Comparison of ENCODE assay signal across 8 cellular contexts in the genomic region with DNA sequence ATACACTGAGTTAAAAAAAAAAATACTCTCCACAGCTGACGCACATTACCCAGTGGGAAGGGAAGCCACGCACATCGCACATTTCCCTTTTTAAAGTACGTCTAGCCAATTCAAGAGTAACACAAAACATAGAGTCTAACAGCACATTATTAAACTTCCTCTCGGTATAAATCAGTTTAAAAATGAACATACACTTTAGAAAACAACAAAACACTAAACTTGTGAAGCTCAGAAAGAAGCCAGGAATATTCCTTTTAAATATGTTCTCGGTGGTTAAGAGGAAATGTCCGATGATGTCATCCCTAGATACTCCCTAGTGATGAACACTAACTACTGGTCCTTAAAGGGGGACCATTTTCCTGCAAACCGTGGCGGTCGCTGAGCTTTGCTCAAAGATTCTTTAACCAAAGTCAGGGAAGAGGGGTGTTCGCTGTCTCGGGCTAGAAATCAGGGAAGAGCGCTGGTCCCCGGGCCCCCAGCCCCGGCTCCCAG. TPM values are rescaled to one million over a fixed set of nuclear protein-coding genes. Genes with fewer than 3 reads are reported as not detected.
DNase-seq lines count a peak whose midpoint lies in the region; ATAC-seq and TF ChIP-seq lines count a peak whose summit lies in the region.

No MANE protein-coding gene starts in this region.

- peak overlapping the region; percentile 99 for H2AFZ ChIP-seq in Loucy (ENCODE audit: low read length)

- peaks cover 54% of the 10 kb centered on the region for H3K79me2 ChIP-seq in Loucy (ENCODE audit: insufficient read depth, low read length)

- ATAC-seq in naive thymus-derived CD8-positive, alpha-beta T cell = peak; percentile 65 to 69

- no peaks in the 10 kb centered on the region for H3K36me3 ChIP-seq in HEK293 (ENCODE audit: control insufficient read depth in 2 of 2, insufficient read depth in 1 of 2, low read length in 2 of 2)
- H3K36me3 ChIP-seq in Loucy (ENCODE audit: insufficient read depth, low read length) = no peaks in the 10 kb centered on the region

- DNase-seq in activated naive CD4-positive, alpha-beta T cell treated with anti-CD3 and anti-CD28 coated beads for 36 hours = peak; percentile 14
- DNase-seq in activated naive CD4-positive, alpha-beta T cell (lab: John Stamatoyannopoulos, UW) = no peak
- DNase-seq in fibroblast of gingiva (ENCODE audit: low read depth) (peak; percentile 6), NK-92 (lab: John Stamatoyannopoulos, UW; ENCODE audit: unreplicated experiment) (no peak)
- DNase-seq in naive thymus-derived CD8-positive, alpha-beta T cell = peak in 5 of 10 donors; percentile 5 to 47 (median 32)

- peak overlapping the region; percentile 78 for H3K4me3 Mint-ChIP-seq in activated naive CD4-positive, alpha-beta T cell treated with anti-CD3 and anti-CD28 coated beads for 36 hours
- H3K4me3 Mint-ChIP-seq in naive thymus-derived CD8-positive, alpha-beta T cell = peak overlapping the region; percentile 90 to 96 (median 94)

- TF ChIP-seq CTCF in HEK293 (tag by site-specific recombination; IDR thresholded peaks at IDR 0.05) = no peak
- TF ChIP-seq CTCF in Loucy (conservative IDR thresholded peaks at IDR 0.05; ENCODE audit: low read length) = no peak
- no peak for TF ChIP-seq CTCF in VCaP (conservative IDR thresholded peaks at IDR 0.05)

- peak overlapping the region; percentile 85 for H3K27ac Mint-ChIP-seq in activated naive CD4-positive, alpha-beta T cell treated with anti-CD3 and anti-CD28 coated beads for 36 hours
- peak overlapping the region; percentile 78 to 96 (median 92) for H3K27ac Mint-ChIP-seq in naive thymus-derived CD8-positive, alpha-beta T cell

- H3K4me1 ChIP-seq in HEK293 (ENCODE audit: control insufficient read depth, insufficient read depth, low read length) = no peaks in the 10 kb centered on the region
- H3K4me1 ChIP-seq in Loucy (ENCODE audit: insufficient read depth, low read length, poor library complexity, severe bottlenecking) = peaks cover 33% of the 10 kb centered on the region

- peak overlapping the region; percentile 92 for H3K9ac ChIP-seq in Loucy (ENCODE audit: low read depth, low read length, poor library complexity, severe bottlenecking)

- H3K9me3 ChIP-seq in HEK293 (ENCODE audit: control insufficient read depth, insufficient read depth, low read depth, low read length) (no peaks in the 10 kb centered on the region; the same call in 1 of the 2 replicates), Loucy (ENCODE audit: insufficient read depth, low read depth, low read length) (0 out of 2 replicates have a peak, but pooled peaks cover 6% of the 10 kb centered on the region)

- intact Hi-C loops in activated naive CD4-positive, alpha-beta T cell treated with anti-CD3 and anti-CD28 coated beads for 36 hours (cut with micrococcal nuclease) = loop anchor here (1.0 to 10.0 kb wide), 3 partner anchors 155 to 977 kb away; a partner anchor contains a TSS

- CTCF ChIA-PET in activated naive CD4-positive, alpha-beta T cell treated with anti-CD3 and anti-CD28 coated beads for 36 hours (lab: Charles Lee) = interaction anchor here (0.7 kb wide), 1 partner anchor 115 kb away, joined by 3 read pairs; no protein-coding TSS in a partner anchor
- CTCF ChIA-PET in HEK293 (lab: Yijun Ruan, JAX) = interaction anchor here (0.6 kb wide), 1 partner anchor 375 kb away, joined by 4 read pairs; no protein-coding TSS in a partner anchor

- peaks cover 1% of the 10 kb centered on the region for H3K9me3 Mint-ChIP-seq in activated naive CD4-positive, alpha-beta T cell treated with anti-CD3 and anti-CD28 coated beads for 36 hours
- peaks cover 0 to 15% (median 4%) of the 10 kb centered on the region in 9 donors for H3K9me3 Mint-ChIP-seq in naive thymus-derived CD8-positive, alpha-beta T cell

- no peaks in the 10 kb centered on the region for H3K36me3 Mint-ChIP-seq in activated naive CD4-positive, alpha-beta T cell treated with anti-CD3 and anti-CD28 coated beads for 36 hours (ENCODE audit: low read depth)
- H3K36me3 Mint-ChIP-seq in naive thymus-derived CD8-positive, alpha-beta T cell = peaks cover 2 to 12% (median 7%) of the 10 kb centered on the region in 3 donors

- peaks cover 16% of the 10 kb centered on the region for H3K4me1 Mint-ChIP-seq in activated naive CD4-positive, alpha-beta T cell treated with anti-CD3 and anti-CD28 coated beads for 36 hours (ENCODE audit: low read depth)
- peaks cover 11 to 21% (median 16%) of the 10 kb centered on the region in 4 donors for H3K4me1 Mint-ChIP-seq in naive thymus-derived CD8-positive, alpha-beta T cell

- peak overlapping the region; percentile 97 for H3K4me2 ChIP-seq in Loucy (ENCODE audit: low read depth, low read length, poor library complexity, severe bottlenecking)

- peak overlapping the region; percentile 60 for H3K4me3 ChIP-seq in HEK293 (ENCODE audit: low read depth, low read length)
- H3K4me3 ChIP-seq in Loucy (ENCODE audit: low read length, poor library complexity, severe bottlenecking) = peak overlapping the region; percentile 90

- H3K27ac ChIP-seq in HEK293 (ENCODE audit: extremely low read depth, low read depth, low read length) (peak overlapping the region; percentile 90), VCaP (peak overlapping the region; percentile 93)

- H3K27me3 Mint-ChIP-seq in activated naive CD4-positive, alpha-beta T cell treated with anti-CD3 and anti-CD28 coated beads for 36 hours (ENCODE audit: low read depth) = peaks cover 24% of the 10 kb centered on the region
- peaks cover 5 to 20% (median 9%) of the 10 kb centered on the region in 5 donors for H3K27me3 Mint-ChIP-seq in naive thymus-derived CD8-positive, alpha-beta T cell

- POLR2A ChIA-PET in HEK293 (lab: Yijun Ruan, JAX) = interaction anchor here (1.2 kb wide), 1 partner anchor 57 kb away, joined by 3 read pairs; no protein-coding TSS in a partner anchor
- POLR2A ChIA-PET in naive thymus-derived CD8-positive, alpha-beta T cell (lab: Charles Lee) = no interaction called here

- H4K20me1 ChIP-seq in Loucy (ENCODE audit: insufficient read depth, low read length, poor library complexity, severe bottlenecking) = peaks cover 49% of the 10 kb centered on the region

- H3F3A ChIP-seq in Loucy (ENCODE audit: low read depth) = no peaks in the 10 kb centered on the region

- no peaks in the 10 kb centered on the region for H3K9me2 ChIP-seq in Loucy (replicated peaks; ENCODE audit: low read depth, low read length)

- no peaks in the 10 kb centered on the region for H3K27me3 ChIP-seq in Loucy (ENCODE audit: insufficient read depth, low read length, poor library complexity, severe bottlenecking)

TF ChIP-seq in HEK293, 187 proteins besides CTCF, POLR2A, EP300 and RAD21 (continues in another document):
- TF ChIP-seq ZNF311 (tag by site-specific recombination; IDR thresholded peaks at IDR 0.05; ENCODE audit: borderline replicate concordance) (no peak), MZF1 (tag by site-specific recombination; IDR thresholded peaks at IDR 0.05; ENCODE audit: borderline replicate concordance) (no peak), ZNF423 (tag by site-specific recombination; IDR thresholded peaks at IDR 0.05) (no peak), ZNF19 (tag by site-specific recombination; IDR thresholded peaks at IDR 0.05; ENCODE audit: low read depth) (no peak), ZNF785 (tag by site-specific recombination; IDR thresholded peaks at IDR 0.05) (no peak), ZNF146 (tag by site-specific recombination; IDR thresholded peaks at IDR 0.05) (no peak), ZNF629 (tag by site-specific recombination; IDR thresholded peaks at IDR 0.05) (0 out of 2 replicates have a peak, but pooled peaks have one; percentile 26), ZNF610 (tag by site-specific recombination; IDR thresholded peaks at IDR 0.05; ENCODE audit: borderline replicate concordance) (no peak)
- TF ChIP-seq, protein P1, sequence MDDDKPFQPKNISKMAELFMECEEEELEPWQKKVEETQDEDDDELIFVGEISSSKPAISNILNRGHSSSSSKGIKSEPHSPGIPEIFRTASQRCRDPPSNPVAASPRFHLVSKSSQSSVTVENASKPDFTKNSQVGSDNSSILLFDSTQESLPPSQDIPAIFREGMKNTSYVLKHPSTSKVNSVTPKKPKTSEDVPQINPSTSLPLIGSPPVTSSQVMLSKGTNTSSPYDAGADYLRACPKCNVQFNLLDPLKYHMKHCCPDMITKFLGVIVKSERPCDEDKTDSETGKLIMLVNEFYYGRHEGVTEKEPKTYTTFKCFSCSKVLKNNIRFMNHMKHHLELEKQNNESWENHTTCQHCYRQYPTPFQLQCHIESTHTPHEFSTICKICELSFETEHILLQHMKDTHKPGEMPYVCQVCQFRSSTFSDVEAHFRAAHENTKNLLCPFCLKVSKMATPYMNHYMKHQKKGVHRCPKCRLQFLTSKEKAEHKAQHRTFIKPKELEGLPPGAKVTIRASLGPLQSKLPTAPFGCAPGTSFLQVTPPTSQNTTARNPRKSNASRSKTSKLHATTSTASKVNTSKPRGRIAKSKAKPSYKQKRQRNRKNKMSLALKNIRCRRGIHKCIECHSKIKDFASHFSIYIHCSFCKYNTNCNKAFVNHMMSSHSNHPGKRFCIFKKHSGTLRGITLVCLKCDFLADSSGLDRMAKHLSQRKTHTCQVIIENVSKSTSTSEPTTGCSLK (tag by site-specific recombination; IDR thresholded peaks at IDR 0.05) = no peak
- TF ChIP-seq, protein P2, sequence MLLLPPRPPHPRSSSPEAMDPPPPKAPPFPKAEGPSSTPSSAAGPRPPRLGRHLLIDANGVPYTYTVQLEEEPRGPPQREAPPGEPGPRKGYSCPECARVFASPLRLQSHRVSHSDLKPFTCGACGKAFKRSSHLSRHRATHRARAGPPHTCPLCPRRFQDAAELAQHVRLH (tag by site-specific recombination; IDR thresholded peaks at IDR 0.05) = no peak

RNA-seq across cellular contexts. Expression of a gene that starts 0.7 kb away (rescaled TPM):
- total RNA-seq in activated naive CD4-positive, alpha-beta T cell treated with anti-CD3 and anti-CD28 coated beads for 36 hours = 10 to 100 TPM; 31.7 to 32.7 TPM
- 10 to 100 TPM; 19.6 to 24.5 TPM for total RNA-seq in naive thymus-derived CD8-positive, alpha-beta T cell
- 1 to 10 TPM in 2 of 3 donors, under 1 TPM in 1; 0.81 to 2.4 (median 2.3) TPM for polyA plus RNA-seq in naive thymus-derived CD8-positive, alpha-beta T cell

RNA-seq across cellular contexts. Expression of a gene that starts 14.0 kb away (rescaled TPM):
- not detected for total RNA-seq in activated naive CD4-positive, alpha-beta T cell treated with anti-CD3 and anti-CD28 coated beads for 36 hours
- total RNA-seq in naive thymus-derived CD8-positive, alpha-beta T cell = not detected
- not detected for polyA plus RNA-seq in naive thymus-derived CD8-positive, alpha-beta T cell

RNA-seq across cellular contexts. Expression of a gene that starts 28.7 kb away (rescaled TPM):
- total RNA-seq in activated naive CD4-positive, alpha-beta T cell treated with anti-CD3 and anti-CD28 coated beads for 36 hours = not detected
- not detected for total RNA-seq in naive thymus-derived CD8-positive, alpha-beta T cell
- not detected for polyA plus RNA-seq in naive thymus-derived CD8-positive, alpha-beta T cell

RNA-seq across cellular contexts. Expression of a gene that starts 56.6 kb away (rescaled TPM):
- not detected for total RNA-seq in activated naive CD4-positive, alpha-beta T cell treated with anti-CD3 and anti-CD28 coated beads for 36 hours
- not detected for total RNA-seq in naive thymus-derived CD8-positive, alpha-beta T cell
- not detected for polyA plus RNA-seq in naive thymus-derived CD8-positive, alpha-beta T cell

Comparison
In these comparisons a context has a peak if more than half of its experiments do, and no peak if none do; other contexts are left out.
1. DNase-seq: peak in activated naive CD4-positive, alpha-beta T cell treated with anti-CD3 and anti-CD28 coated beads for 36 hours (single experiment) and fibroblast of gingiva (single experiment); none in activated naive CD4-positive, alpha-beta T cell (0 of 4) and NK-92 (single experiment).